Comparison of ENCODE assay signal across 8 cellular contexts in the genomic region with DNA sequence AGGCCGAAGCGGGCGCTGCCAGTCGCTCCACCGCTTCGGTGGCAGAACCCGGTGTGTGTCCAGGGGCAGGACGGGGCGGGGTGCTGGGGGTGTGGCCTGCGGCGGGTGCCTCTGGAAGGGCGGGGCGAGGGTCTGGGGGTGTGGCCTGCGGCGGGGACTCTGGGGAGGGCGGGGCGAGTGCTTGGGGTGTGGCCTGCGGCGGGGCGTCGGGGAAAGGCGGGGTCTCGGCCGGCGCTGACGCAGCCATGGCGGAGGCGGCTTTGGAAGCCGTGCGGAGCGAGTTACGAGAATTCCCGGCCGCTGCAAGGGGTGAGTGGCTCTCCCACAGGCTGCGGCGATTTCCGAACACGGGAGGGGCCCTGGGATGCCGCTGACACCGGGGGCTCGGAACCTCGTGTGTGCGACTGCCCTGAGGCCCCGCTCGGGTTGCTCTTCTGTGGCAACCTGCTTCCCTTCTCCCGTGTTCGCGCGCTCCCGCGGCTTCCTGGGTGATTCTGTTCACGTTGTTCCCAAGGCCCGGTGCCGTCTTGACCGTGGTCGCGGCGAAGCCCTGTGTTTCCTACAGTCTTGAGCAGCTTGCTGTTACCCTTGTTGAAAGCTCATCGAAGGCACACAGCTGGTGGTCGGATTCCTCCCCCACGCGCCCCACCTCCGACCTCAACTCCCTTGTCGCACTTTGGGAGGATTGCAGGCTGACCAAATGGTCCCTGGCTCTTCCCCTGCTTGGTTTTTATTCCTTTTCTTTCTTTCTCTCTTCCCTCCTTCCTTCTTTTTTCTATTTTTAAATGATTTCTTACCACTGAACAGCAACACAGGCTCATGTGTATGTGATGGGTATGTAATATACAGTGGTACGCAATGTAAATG. TPM values are rescaled to one million over a fixed set of nuclear protein-coding genes. Genes with fewer than 3 reads are reported as not detected.
DNase-seq lines count a peak whose midpoint lies in the region; ATAC-seq and TF ChIP-seq lines count a peak whose summit lies in the region.

A gene (plus strand): TSS at position 213 of the 867 bp plus-strand sequence. CDS start 33 bp downstream, at position 246.

- ATAC-seq in GM21381 (IDR thresholded peaks at IDR 0.05; ENCODE audit: unreplicated experiment) (peak; percentile 67), IMR-90 (ENCODE audit: low read depth) (peak; percentile 97)
- peak; percentile 85 to 88 for ATAC-seq in naive thymus-derived CD8-positive, alpha-beta T cell
- peak; percentile 97 for ATAC-seq in stimulated activated memory B cell treated with anti-CD40 and anti-IgM and Interleukin-4, amounts not matched to agents 10 μg/mL and 1 μg/mL and 100 μg/mL, for 72 hours

- peaks cover 12% of the 10 kb centered on the region for H3K4me1 Mint-ChIP-seq in Caco-2 (ENCODE audit: low read depth, unreplicated experiment)
- H3K4me1 Mint-ChIP-seq in activated T-helper 1 cell treated with anti-CD3 and anti-CD28 coated beads, Interleukin-12 subunit alpha, Interleukin-12 subunit beta, Interleukin-2, Interleukin-4 antibody, amounts not matched to agents 30 ng/mL and 10 ng/mL and 1 ng/mL, durations not matched to agents 14 hours and 24 hours and 36 hours (ENCODE audit: low read depth), result peaks cover 34% of the 10 kb centered on the region
- peaks cover 21 to 56% (median 50%) of the 10 kb centered on the region in 4 donors for H3K4me1 Mint-ChIP-seq in naive thymus-derived CD8-positive, alpha-beta T cell
- peaks cover 37% of the 10 kb centered on the region for H3K4me1 Mint-ChIP-seq in stimulated activated memory B cell treated with anti-CD40 and anti-IgM and Interleukin-4, amounts not matched to agents 10 μg/mL and 1 μg/mL and 100 μg/mL, for 72 hours

- H4K20me1 ChIP-seq in IMR-90 (ENCODE audit: insufficient read depth, low read length), result peaks cover 3% of the 10 kb centered on the region

- no peaks in the 10 kb centered on the region for H3K9me3 ChIP-seq in Caco-2
- H3K9me3 ChIP-seq in IMR-90 (ENCODE audit: control insufficient read depth, insufficient read depth, low read length), result no peaks in the 10 kb centered on the region

- WGBS in IMR-90 (ENCODE audit: extremely low coverage in 2 of 2, insufficient read length in 1 of 2), 2 experiments, result 0% methylated on average over 35 of the region's 65 CpGs; no CpG with 5 or more reads in 1 of the 2 experiments

- POLR2A ChIA-PET in Caco-2 (lab: Charles Lee), result no interaction called here
- POLR2A ChIA-PET in IMR-90 (lab: Charles Lee; ENCODE audit: unreplicated experiment), result no interaction called here
- POLR2A ChIA-PET in naive thymus-derived CD8-positive, alpha-beta T cell (lab: Charles Lee), result interaction anchor here (0.6 to 3.7 kb wide), 9 partner anchors 33 to 162 kb away, joined by 3 to 19 read pairs (median 3); a partner anchor contains a TSS

- H2BK20ac ChIP-seq in IMR-90 (ENCODE audit: low read depth, low read length), result no peak within 1 kb of the TSS

- in situ Hi-C loops in IMR-90 (cut with MboI; ENCODE audit: low sequenced_read_pairs), result no loop called here

- no peaks in the 10 kb centered on the region for H3K27me3 Mint-ChIP-seq in Caco-2 (ENCODE audit: insufficient read depth, unreplicated experiment)
- H3K27me3 Mint-ChIP-seq in activated T-helper 1 cell treated with anti-CD3 and anti-CD28 coated beads, Interleukin-12 subunit alpha, Interleukin-12 subunit beta, Interleukin-2, Interleukin-4 antibody, amounts not matched to agents 30 ng/mL and 10 ng/mL and 1 ng/mL, durations not matched to agents 14 hours and 24 hours and 36 hours (ENCODE audit: insufficient read depth), result no peaks in the 10 kb centered on the region
- H3K27me3 Mint-ChIP-seq in naive thymus-derived CD8-positive, alpha-beta T cell, result no peaks in the 10 kb centered on the region
- H3K27me3 Mint-ChIP-seq in stimulated activated memory B cell treated with anti-CD40 and anti-IgM and Interleukin-4, amounts not matched to agents 10 μg/mL and 1 μg/mL and 100 μg/mL, for 72 hours, result no peaks in the 10 kb centered on the region

- peak within 1 kb of the TSS; percentile 92 for H3K4me2 ChIP-seq in IMR-90 (ENCODE audit: low read depth, low read length)

- peak within 1 kb of the TSS; percentile 45 for H4K5ac ChIP-seq in IMR-90 (ENCODE audit: low read depth, low read length)

- peak within 1 kb of the TSS; percentile 91 for H3K4me3 Mint-ChIP-seq in Caco-2 (ENCODE audit: unreplicated experiment)
- peak within 1 kb of the TSS; percentile 86 for H3K4me3 Mint-ChIP-seq in activated T-helper 1 cell treated with anti-CD3 and anti-CD28 coated beads, Interleukin-12 subunit alpha, Interleukin-12 subunit beta, Interleukin-2, Interleukin-4 antibody, amounts not matched to agents 30 ng/mL and 10 ng/mL and 1 ng/mL, durations not matched to agents 14 hours and 24 hours and 36 hours
- H3K4me3 Mint-ChIP-seq in naive thymus-derived CD8-positive, alpha-beta T cell, result peak within 1 kb of the TSS; percentile 86 to 98 (median 94)
- H3K4me3 Mint-ChIP-seq in stimulated activated memory B cell treated with anti-CD40 and anti-IgM and Interleukin-4, amounts not matched to agents 10 μg/mL and 1 μg/mL and 100 μg/mL, for 72 hours, result peak within 1 kb of the TSS; percentile 90

- H2BK120ac ChIP-seq in IMR-90 (ENCODE audit: low read depth, low read length), result no peak within 1 kb of the TSS

- H2AK5ac ChIP-seq in IMR-90 (ENCODE audit: low read depth, low read length), result peak within 1 kb of the TSS; percentile 73

- peak within 1 kb of the TSS; percentile 86 for H3K4me3 ChIP-seq in Caco-2 (ENCODE audit: low read depth, low read length)
- peak within 1 kb of the TSS; percentile 73 for H3K4me3 ChIP-seq in IMR-90 (ENCODE audit: insufficient read depth, low read depth, low read length)

- peak within 1 kb of the TSS; percentile 50 for H3K27ac ChIP-seq in IMR-90 (ENCODE audit: insufficient read depth, low read length)

- H3K14ac ChIP-seq in IMR-90 (replicated peaks; ENCODE audit: low read depth, low read length), result peak within 1 kb of the TSS; percentile 78

- H3K9me1 ChIP-seq in IMR-90 (ENCODE audit: insufficient read depth, low read length), result peaks cover 10% of the 10 kb centered on the region; the same call in 1 of the 2 replicates

- H2AK9ac ChIP-seq in IMR-90 (replicated peaks; ENCODE audit: low read depth, low read length, poor library complexity), result peak within 1 kb of the TSS; percentile 88

- H3K36me3 ChIP-seq in Caco-2 (ENCODE audit: control insufficient read depth, insufficient read depth, low read length), result no peaks in the 10 kb centered on the region
- H3K36me3 ChIP-seq in IMR-90 (ENCODE audit: control insufficient read depth, insufficient read depth, low read length), result peaks cover 29% of the 10 kb centered on the region

- peak within 1 kb of the TSS; percentile 98 for H2AFZ ChIP-seq in IMR-90 (replicated peaks; ENCODE audit: low read length, poor library complexity)

- peak; percentile 59; the same call in 1 of the 2 replicates for TF ChIP-seq POLR2A in IMR-90 (IDR thresholded peaks at IDR 0.05; ENCODE audit: low read depth, low read length)

- no peak within 1 kb of the TSS; the same call in 2 of the 3 replicates for H2BK15ac ChIP-seq in IMR-90 (ENCODE audit: low read depth, low read length)

- TF ChIP-seq CTCF in Caco-2 (IDR thresholded peaks at IDR 0.05; ENCODE audit: insufficient read depth in 1 of 2, low read depth in 1 of 2, low read length in 1 of 2, severe bottlenecking in 1 of 2, unreplicated experiment in 1 of 2) (no peak), IMR-90 (conservative IDR thresholded peaks at IDR 0.05; ENCODE audit: low read depth, low read length) (no peak)

- H3K56ac ChIP-seq in IMR-90 (ENCODE audit: extremely low read depth, insufficient read depth, low read length), result peak within 1 kb of the TSS; percentile 65

- CTCF ChIA-PET in Caco-2 (lab: Charles Lee), result interaction anchor here (1.0 to 1.2 kb wide), 2 partner anchors 77 to 362 kb away, joined by 3 read pairs; no protein-coding TSS in a partner anchor
- CTCF ChIA-PET in IMR-90 (lab: Yijun Ruan, JAX), result no interaction called here

- peak within 1 kb of the TSS; percentile 64 for H4K91ac ChIP-seq in IMR-90 (ENCODE audit: insufficient read depth, low read depth, low read length)

- H3K27me3 ChIP-seq in Caco-2 (replicated peaks; ENCODE audit: control insufficient read depth, insufficient read depth, low read length) (no peaks in the 10 kb centered on the region), IMR-90 (ENCODE audit: control insufficient read depth, insufficient read depth, low read length) (no peaks in the 10 kb centered on the region)

- no peak for TF ChIP-seq RAD21 in IMR-90 (IDR thresholded peaks at IDR 0.05; ENCODE audit: low read length)

- intact Hi-C loops in Caco-2 (cut with micrococcal nuclease; ENCODE audit: unreplicated experiment), result loop anchor here (5.0 kb wide), 1 partner anchor 74 kb away; no protein-coding TSS in a partner anchor
- intact Hi-C loops in IMR-90 (cut with micrococcal nuclease), result loop anchor here (1.0 kb wide), 2 partner anchors 54 to 76 kb away; a partner anchor contains a TSS
- intact Hi-C loops in activated T-helper 1 cell treated with anti-CD3 and anti-CD28 coated beads, Interleukin-12 subunit alpha, Interleukin-12 subunit beta, Interleukin-2, Interleukin-4 antibody, amounts not matched to agents 30 ng/mL and 10 ng/mL and 1 ng/mL, durations not matched to agents 14 hours and 24 hours and 36 hours (cut with micrococcal nuclease), result loop anchor here (1.0 to 5.0 kb wide), 5 partner anchors 17 to 336 kb away; a partner anchor contains a TSS

- peaks cover 12% of the 10 kb centered on the region for H3K36me3 Mint-ChIP-seq in Caco-2 (ENCODE audit: insufficient read depth, unreplicated experiment)
- peaks cover 18% of the 10 kb centered on the region for H3K36me3 Mint-ChIP-seq in activated T-helper 1 cell treated with anti-CD3 and anti-CD28 coated beads, Interleukin-12 subunit alpha, Interleukin-12 subunit beta, Interleukin-2, Interleukin-4 antibody, amounts not matched to agents 30 ng/mL and 10 ng/mL and 1 ng/mL, durations not matched to agents 14 hours and 24 hours and 36 hours (ENCODE audit: low read depth)
- peaks cover 0 to 4% (median 0%) of the 10 kb centered on the region in 3 donors for H3K36me3 Mint-ChIP-seq in naive thymus-derived CD8-positive, alpha-beta T cell
- peaks cover 15% of the 10 kb centered on the region for H3K36me3 Mint-ChIP-seq in stimulated activated memory B cell treated with anti-CD40 and anti-IgM and Interleukin-4, amounts not matched to agents 10 μg/mL and 1 μg/mL and 100 μg/mL, for 72 hours

- H3K9me3 Mint-ChIP-seq in Caco-2 (ENCODE audit: unreplicated experiment), result no peaks in the 10 kb centered on the region
- H3K9me3 Mint-ChIP-seq in activated T-helper 1 cell treated with anti-CD3 and anti-CD28 coated beads, Interleukin-12 subunit alpha, Interleukin-12 subunit beta, Interleukin-2, Interleukin-4 antibody, amounts not matched to agents 30 ng/mL and 10 ng/mL and 1 ng/mL, durations not matched to agents 14 hours and 24 hours and 36 hours, result no peaks in the 10 kb centered on the region
- H3K9me3 Mint-ChIP-seq in naive thymus-derived CD8-positive, alpha-beta T cell, result no peaks in the 10 kb centered on the region
- no peaks in the 10 kb centered on the region for H3K9me3 Mint-ChIP-seq in stimulated activated memory B cell treated with anti-CD40 and anti-IgM and Interleukin-4, amounts not matched to agents 10 μg/mL and 1 μg/mL and 100 μg/mL, for 72 hours

- no peaks in the 10 kb centered on the region for H3K4me1 ChIP-seq in Caco-2
- peaks cover 2% of the 10 kb centered on the region; the same call in 1 of the 2 replicates for H3K4me1 ChIP-seq in IMR-90 (ENCODE audit: control insufficient read depth, insufficient read depth, low read length)

- peaks cover 17 to 29% of the 10 kb centered on the region in 2 experiments for H3K79me1 ChIP-seq in IMR-90 (ENCODE audit: low read depth in 1 of 2, low read length in 2 of 2)

- H3K4ac ChIP-seq in IMR-90 (ENCODE audit: low read depth, low read length), result peak within 1 kb of the TSS; percentile 82

- H3K9ac ChIP-seq in IMR-90 (ENCODE audit: low read depth, low read length), result peak within 1 kb of the TSS; percentile 68

- H3K27ac Mint-ChIP-seq in Caco-2 (ENCODE audit: unreplicated experiment), result peak within 1 kb of the TSS; percentile 89
- H3K27ac Mint-ChIP-seq in activated T-helper 1 cell treated with anti-CD3 and anti-CD28 coated beads, Interleukin-12 subunit alpha, Interleukin-12 subunit beta, Interleukin-2, Interleukin-4 antibody, amounts not matched to agents 30 ng/mL and 10 ng/mL and 1 ng/mL, durations not matched to agents 14 hours and 24 hours and 36 hours, result peak within 1 kb of the TSS; percentile 72
- peak within 1 kb of the TSS; percentile 63 to 96 (median 91) for H3K27ac Mint-ChIP-seq in naive thymus-derived CD8-positive, alpha-beta T cell
- H3K27ac Mint-ChIP-seq in stimulated activated memory B cell treated with anti-CD40 and anti-IgM and Interleukin-4, amounts not matched to agents 10 μg/mL and 1 μg/mL and 100 μg/mL, for 72 hours, result peak within 1 kb of the TSS; percentile 84

- peak within 1 kb of the TSS; percentile 21 for H3K18ac ChIP-seq in IMR-90 (ENCODE audit: low read depth, low read length)

- dilution Hi-C loops in IMR-90 (cut with HindIII; ENCODE audit: low sequenced_read_pairs, unreplicated experiment), result no loop called here

- H3K23ac ChIP-seq in IMR-90 (ENCODE audit: low read depth, low read length), result peak within 1 kb of the TSS; percentile 64; the same call in 1 of the 2 replicates

- H4K8ac ChIP-seq in IMR-90 (ENCODE audit: low read depth in 2 of 2, low read length in 2 of 2), result peak within 1 kb of the TSS in 1 of 2 experiments; percentile 66; a peak in 1 of 4 replicates

- H2BK5ac ChIP-seq in IMR-90 (ENCODE audit: low read depth, low read length, poor library complexity, severe bottlenecking), result peak within 1 kb of the TSS; percentile 12

- DNase-seq in Caco-2 (peak; percentile 90 to 93), IMR-90 (peak; percentile 81), RKO (ENCODE audit: low spot score) (peak; percentile 80), fibroblast of gingiva (ENCODE audit: low read depth) (peak; percentile 84)
- DNase-seq in activated T-helper 1 cell treated with anti-CD3 and anti-CD28 coated beads, Interleukin-12 subunit alpha, Interleukin-12 subunit beta, Interleukin-2, Interleukin-4 antibody, amounts not matched to agents 30 ng/mL and 10 ng/mL and 1 ng/mL, durations not matched to agents 14 hours and 24 hours and 36 hours (ENCODE audit: low spot score), result peak; percentile 88
- DNase-seq in naive thymus-derived CD8-positive, alpha-beta T cell, result peak; percentile 86 to 99 (median 92)

- no TSS peak for BruUV-seq in Caco-2 (replicated peaks; lab: Mats Ljungman, UMichigan)
- no TSS peak for BruUV-seq in IMR-90 (replicated peaks; lab: Mats Ljungman, UMichigan)

RNA-seq across cellular contexts. Expression of the gene that starts here (rescaled TPM):
- 10.9 and 12.2 TPM in 2 replicates for total RNA-seq in Caco-2 (2022)
- 3.6 and 5.0 TPM in 2 replicates for total RNA-seq in IMR-90 (2012; rRNA removed)
- 6.3 and 8.1 TPM in 2 replicates for polyA plus RNA-seq in IMR-90 (2012; rRNA removed)
- 7.9 and 8.2 TPM in 2 replicates for polyA plus RNA-seq in IMR-90 (2012; cell fraction: cytosol; rRNA removed)
- 12.6 and 22.4 TPM in 2 replicates for polyA plus RNA-seq in IMR-90 (2012; cell fraction: nucleus; rRNA removed; ENCODE audit: low replicate concordance)
- 14.2 and 17.8 TPM in 2 replicates for total RNA-seq in activated T-helper 1 cell treated with anti-CD3 and anti-CD28 coated beads, Interleukin-12 subunit alpha, Interleukin-12 subunit beta, Interleukin-2, Interleukin-4 antibody, amounts not matched to agents 30 ng/mL and 10 ng/mL and 1 ng/mL, durations not matched to agents 14 hours and 24 hours and 36 hours
- total RNA-seq in naive thymus-derived CD8-positive, alpha-beta T cell, result 10 to 100 TPM; 60.2 to 81.4 TPM
- polyA plus RNA-seq in naive thymus-derived CD8-positive, alpha-beta T cell, result 10 to 100 TPM; 19.1 to 22.6 (median 20.8) TPM

Comparison
In these comparisons a context has a peak if more than half of its experiments do, and no peak if none do; other contexts are left out.
1. Peak in every context shown above with its lines: DNase-seq, ATAC-seq, H3K4me3 ChIP-seq and H3K27ac ChIP-seq.